Comparison of ENCODE assay signal across 19 cellular contexts in the genomic region with DNA sequence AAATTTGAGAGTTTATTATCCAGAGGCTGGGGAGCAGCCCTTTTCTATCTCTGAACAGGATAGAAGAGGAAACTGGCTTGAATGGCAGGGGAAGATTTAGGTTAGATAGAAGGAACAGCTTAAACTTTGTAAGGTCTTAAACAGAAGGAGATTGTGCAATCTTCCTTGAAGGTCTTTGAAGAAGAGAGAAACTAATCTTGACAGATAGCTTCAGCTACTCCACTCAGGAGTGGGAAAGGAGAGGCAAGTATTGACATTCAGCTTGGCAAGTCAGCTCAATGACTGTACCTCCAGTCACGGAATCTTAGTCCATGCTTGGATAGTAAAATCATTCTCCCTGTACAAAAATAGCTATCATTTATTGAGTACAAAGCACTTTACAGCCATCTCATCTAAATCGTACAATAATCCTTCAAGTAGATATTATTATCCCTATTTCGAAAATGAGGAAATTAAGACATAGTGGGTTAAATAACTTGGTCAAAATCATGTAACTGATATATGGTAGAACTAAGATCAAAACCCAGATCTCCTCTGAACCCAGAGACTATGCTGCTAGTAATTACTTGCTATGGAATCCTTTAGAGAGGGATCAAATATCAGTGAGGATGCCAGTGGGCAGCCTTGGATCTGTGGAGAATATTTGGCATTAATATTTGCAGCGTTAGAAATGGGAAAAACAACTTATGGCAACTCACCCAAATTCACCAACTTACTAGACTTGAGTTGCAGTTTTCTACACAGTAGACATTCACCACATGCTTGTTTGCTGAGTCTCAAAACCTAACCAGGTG. TPM values are rescaled to one million over a fixed set of nuclear protein-coding genes. Genes with fewer than 3 reads are reported as not detected.
DNase-seq lines count a peak whose midpoint lies in the region; ATAC-seq and TF ChIP-seq lines count a peak whose summit lies in the region.
"Had no signal": no experiment of that assay in that cellular context is flagged by ENCODE, and none has a peak within 500 bp of the region (broad histone marks: within the 10 kb centered on the region; RNA-seq: fewer than 3 reads in every experiment).

No MANE protein-coding gene starts in this region.

- H3K4me1 ChIP-seq in GM23248 (ENCODE audit: insufficient read depth), result peaks cover 18% of the 10 kb centered on the region
- H3K4me1 ChIP-seq in foreskin keratinocyte, result no peaks in the 10 kb centered on the region

- no peak for TF ChIP-seq POLR2A in NB4 (IDR thresholded peaks at IDR 0.05; ENCODE audit: extremely low read depth, insufficient read length)

- H3K27me3 ChIP-seq in GM23248 (replicated peaks; ENCODE audit: insufficient read depth) (no peaks in the 10 kb centered on the region), foreskin keratinocyte (no peaks in the 10 kb centered on the region)
- H3K27me3 ChIP-seq: body of pancreas, ovary had no signal

- H3K27ac ChIP-seq in GM23248, result no peak overlapping the region
- no peak overlapping the region for H3K27ac ChIP-seq in foreskin keratinocyte
- H3K27ac ChIP-seq: body of pancreas, ovary, thoracic aorta had no signal

- H3K4me3 ChIP-seq in GM23248 (no peak overlapping the region), NB4 (ENCODE audit: low read depth, low read length) (no peak overlapping the region)
- H3K4me3 ChIP-seq: body of pancreas, ovary, thoracic aorta had no signal

- no peaks in the 10 kb centered on the region for H3K9me2 ChIP-seq in GM23248 (ENCODE audit: insufficient read depth)

- H3K79me2 ChIP-seq in GM23248 (ENCODE audit: insufficient read depth), result no peaks in the 10 kb centered on the region

- no peak for TF ChIP-seq CTCF in NB4 (IDR thresholded peaks at IDR 0.05; ENCODE audit: low read depth, low read length)
- TF ChIP-seq CTCF in foreskin keratinocyte (conservative IDR thresholded peaks at IDR 0.05), result no peak

- WGBS in GM23248 (ENCODE audit: low coverage in 1 of 2, low lambda C conversion rate in 2 of 2, missing lambda C conversion rate in 2 of 2), 2 experiments, result 19 to 23% methylated on average over 4 of the region's 4 CpGs

- DNase-seq in GM23248 (peak; percentile 70), NB4 (ENCODE audit: low read depth) (peak; percentile 68), foreskin keratinocyte (peak in 1 of 2 donors; percentile 49), NCI-H1436 (lab: John Stamatoyannopoulos, UW) (no peak)
- no peak for DNase-seq in effector CD4-positive, alpha-beta T cell
- DNase-seq: activated CD4-positive, alpha-beta T cell treated with anti-CD3 and anti-CD28 coated beads for 48 hours; activated naive CD4-positive, alpha-beta T cell treated with anti-CD3 and anti-CD28 coated beads, Interleukin-2, amount 10 ng/mL, durations not matched to agents 7 days and 5 days; H7; NCI-H2107; NK-92 treated with Interleukin-12 subunit alpha and Interleukin-12 subunit beta, amount 100 ng/mL, for 24 hours; stimulated activated CD4-positive, alpha-beta T cell treated with anti-CD3 and anti-CD28 coated beads, Interleukin-4, amount 100 ng/mL, for 4 hours had no signal

- H3F3A ChIP-seq in GM23248 (ENCODE audit: insufficient read depth), result peaks cover 13% of the 10 kb centered on the region; the same call in 1 of the 2 replicates

- no peak overlapping the region for H3K9ac ChIP-seq in GM23248

- H3K4me2 ChIP-seq in GM23248 (ENCODE audit: unreplicated experiment), result no peak overlapping the region

- no peaks in the 10 kb centered on the region for H3K36me3 ChIP-seq in GM23248 (ENCODE audit: low read depth)
- H3K36me3 ChIP-seq: ovary, thoracic aorta had no signal

- H3K9me3 ChIP-seq in GM23248 (ENCODE audit: low read depth), result no peaks in the 10 kb centered on the region
- H3K9me3 ChIP-seq: body of pancreas, ovary, thoracic aorta had no signal

- H4K20me1 ChIP-seq in GM23248 (ENCODE audit: insufficient read depth), result no peaks in the 10 kb centered on the region

- in situ Hi-C loops in GM23248 (cut with MboI), result no loop called here

- peak overlapping the region; percentile 21; the same call in 1 of the 2 replicates for H2AFZ ChIP-seq in GM23248

- ATAC-seq in foreskin keratinocyte (peak; percentile 42), HG03378 (IDR thresholded peaks at IDR 0.05; ENCODE audit: unreplicated experiment) (no peak)
- ATAC-seq: body of pancreas had no signal

RNA-seq across cellular contexts. Expression of gene C11orf97, which starts 14.6 kb away (rescaled TPM):
- not detected in 2 replicates for total RNA-seq in GM23248 (2014; rRNA removed; shearing (Covaris generic))
- not detected in 2 replicates for polyA plus RNA-seq in GM23248 (2016; fragmentation: Nextera tagmentation; extraction: Ambion mirVana)
- not detected in 2 replicates for total RNA-seq in foreskin keratinocyte
- not detected in 2 replicates for polyA plus RNA-seq in foreskin keratinocyte
- total RNA-seq: body of pancreas, dermis microvascular lymphatic vessel endothelial cell, fibroblast of lung, H7, mucosa of gallbladder, Right ventricle myocardium superior, thoracic aorta had no signal
- polyA plus RNA-seq: fibroblast of lung, ovary had no signal

RNA-seq across cellular contexts. Expression of gene FUT4, which starts 16.9 kb away (rescaled TPM):
- 4.2 and 7.9 TPM in 2 replicates for total RNA-seq in GM23248 (2014; rRNA removed; shearing (Covaris generic))
- polyA plus RNA-seq in GM23248 (2016; fragmentation: Nextera tagmentation; extraction: Ambion mirVana) (2.0 and 2.3 TPM in 2 replicates), foreskin keratinocyte (1.3 and 1.5 TPM in 2 replicates)
- 2.4 and 3.2 TPM in 2 replicates for total RNA-seq in foreskin keratinocyte

RNA-seq across cellular contexts. Expression of gene ANKRD49, which starts 33.1 kb away (rescaled TPM):
- total RNA-seq in GM23248 (2014; rRNA removed; shearing (Covaris generic)), result 18.6 and 37.2 TPM in 2 replicates
- polyA plus RNA-seq in GM23248 (2016; fragmentation: Nextera tagmentation; extraction: Ambion mirVana), result 13.9 and 14.1 TPM in 2 replicates
- 11.7 and 11.9 TPM in 2 replicates for total RNA-seq in foreskin keratinocyte
- 5.5 and 7.4 TPM in 2 replicates for polyA plus RNA-seq in foreskin keratinocyte

RNA-seq across cellular contexts. Expression of gene MRE11, which starts 33.2 kb away (rescaled TPM):
- 8.5 and 15.6 TPM in 2 replicates for total RNA-seq in GM23248 (2014; rRNA removed; shearing (Covaris generic))
- 10.6 and 10.7 TPM in 2 replicates for polyA plus RNA-seq in GM23248 (2016; fragmentation: Nextera tagmentation; extraction: Ambion mirVana)
- 18.7 and 20.8 TPM in 2 replicates for total RNA-seq in foreskin keratinocyte
- 6.7 and 8.8 TPM in 2 replicates for polyA plus RNA-seq in foreskin keratinocyte

RNA-seq across cellular contexts. Expression of gene PIWIL4, which starts 40.3 kb away (rescaled TPM):
- total RNA-seq in GM23248 (2014; rRNA removed; shearing (Covaris generic)), result 1.2 and 2.8 TPM in 2 replicates
- polyA plus RNA-seq in GM23248 (2016; fragmentation: Nextera tagmentation; extraction: Ambion mirVana) (1.1 and 1.4 TPM in 2 replicates), foreskin keratinocyte (0.20 and 0.21 TPM in 2 replicates)
- total RNA-seq in foreskin keratinocyte, result 0.35 and 0.41 TPM in 2 replicates

Comparison
In these comparisons a context has a peak if more than half of its experiments do, and no peak if none do; other contexts are left out.
1. DNase-seq: peak in GM23248 (single experiment) and NB4 (single experiment); none in effector CD4-positive, alpha-beta T cell (single experiment) and NCI-H1436 (single experiment).